In the genomic region with DNA sequence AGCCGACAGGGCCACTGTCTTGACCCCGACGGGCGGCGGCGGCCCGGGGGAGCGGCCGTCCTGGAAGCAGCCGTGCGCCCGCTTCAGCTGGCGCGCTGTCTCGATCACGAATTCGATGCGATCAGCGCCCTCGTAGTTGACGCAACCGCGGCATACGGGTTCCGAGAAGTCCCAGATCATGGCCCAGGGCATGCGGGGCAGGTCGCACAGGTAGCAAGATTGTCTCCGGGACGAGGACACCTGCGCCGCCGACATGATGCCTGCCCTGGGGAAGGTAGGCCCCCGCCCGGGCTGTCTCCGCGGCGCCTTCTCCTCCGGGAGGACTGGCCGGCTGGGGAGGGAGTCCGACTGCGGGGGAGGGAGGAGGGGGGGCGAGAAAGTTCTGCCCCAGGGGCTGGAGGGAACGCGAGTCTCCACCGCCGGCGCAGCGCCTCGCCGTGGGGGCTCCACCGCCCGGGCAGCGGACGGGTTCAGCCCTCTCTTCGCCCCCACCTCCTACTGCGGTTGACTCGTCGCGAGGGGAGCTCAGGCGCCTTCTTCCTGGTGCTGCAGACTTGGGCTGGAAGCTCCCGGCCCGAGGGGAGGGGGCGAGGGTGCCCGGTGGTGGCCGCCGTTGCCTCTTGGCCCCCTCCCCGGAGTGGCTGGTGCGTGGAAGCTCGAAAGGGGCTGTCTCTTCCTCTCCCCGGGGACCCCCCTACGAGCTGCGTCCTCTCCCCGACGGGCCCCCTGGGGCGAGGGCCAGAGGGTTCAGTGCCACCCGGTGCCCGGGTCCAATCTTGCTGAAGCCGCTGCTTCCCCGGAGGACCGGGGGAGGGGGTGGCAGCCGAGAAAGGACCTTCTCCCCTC, we compare ENCODE assay signal across 8 cellular contexts. TPM values are rescaled to one million over a fixed set of nuclear protein-coding genes. Genes with fewer than 3 reads are reported as not detected.
DNase-seq lines count a peak whose midpoint lies in the region; ATAC-seq and TF ChIP-seq lines count a peak whose summit lies in the region.

No MANE protein-coding gene starts in this region.

- H3K27ac ChIP-seq in OCI-LY1 (ENCODE audit: low read depth, low read length, poor library complexity, severe bottlenecking) (peak overlapping the region; percentile 95), upper lobe of left lung (peak overlapping the region; percentile 99 to 100 (median 100))

- peaks cover 54% of the 10 kb centered on the region for H3K4me1 ChIP-seq in OCI-LY1 (ENCODE audit: insufficient read depth, low read length, severe bottlenecking)
- peaks cover 68 to 80% (median 74%) of the 10 kb centered on the region in 4 donors for H3K4me1 ChIP-seq in upper lobe of left lung

- H3K36me3 ChIP-seq in OCI-LY1 (ENCODE audit: insufficient read depth, low read length) = peaks cover 35% of the 10 kb centered on the region
- peaks cover 0 to 21% (median 11%) of the 10 kb centered on the region in 4 donors for H3K36me3 ChIP-seq in upper lobe of left lung

- intact Hi-C loops in activated T-helper 2 cell treated with anti-CD3 and anti-CD28 coated beads, Interferon-gamma antibody, Interleukin-2, Interleukin-4, amounts not matched to agents 10 μg/mL and 5 μg/mL and 100 μg/mL, durations not matched to agents 14 hours and 24 hours and 36 hours (cut with micrococcal nuclease) = loop anchor here (1.0 to 5.0 kb wide), 3 partner anchors 13 to 275 kb away; no protein-coding TSS in a partner anchor

- H3K9me3 ChIP-seq in OCI-LY1 (ENCODE audit: low read length) (no peaks in the 10 kb centered on the region), upper lobe of left lung (no peaks in the 10 kb centered on the region)

- TF ChIP-seq CTCF in OCI-LY1 (IDR thresholded peaks at IDR 0.05; ENCODE audit: low read length) (no peak; the same call in 1 of the 2 replicates), fibroblast of the aortic adventitia (IDR thresholded peaks at IDR 0.05; ENCODE audit: insufficient read depth, low read length) (peak; percentile 28), neural crest cell (conservative IDR thresholded peaks at IDR 0.05) (peak; percentile 34), upper lobe of left lung (IDR thresholded peaks at IDR 0.05) (peak in 1 of 6 experiments; percentile 19)

- peak overlapping the region; percentile 89 for H3K4me3 Mint-ChIP-seq in activated T-helper 2 cell treated with anti-CD3 and anti-CD28 coated beads, Interferon-gamma antibody, Interleukin-2, Interleukin-4, amounts not matched to agents 10 μg/mL and 5 μg/mL and 100 μg/mL, durations not matched to agents 14 hours and 24 hours and 36 hours (ENCODE audit: low read depth)
- H3K4me3 Mint-ChIP-seq in neural crest cell = peak overlapping the region; percentile 78

- no peaks in the 10 kb centered on the region for H4K20me1 ChIP-seq in OCI-LY1 (ENCODE audit: insufficient read depth, low read length)

- H3K36me3 Mint-ChIP-seq in activated T-helper 2 cell treated with anti-CD3 and anti-CD28 coated beads, Interferon-gamma antibody, Interleukin-2, Interleukin-4, amounts not matched to agents 10 μg/mL and 5 μg/mL and 100 μg/mL, durations not matched to agents 14 hours and 24 hours and 36 hours (ENCODE audit: low read depth) = peaks cover 39% of the 10 kb centered on the region
- H3K36me3 Mint-ChIP-seq in neural crest cell (ENCODE audit: low read depth) = peaks cover 4% of the 10 kb centered on the region

- DNase-seq in Ammon's horn (ENCODE audit: low spot score) (peak; percentile 67), fibroblast of the aortic adventitia (ENCODE audit: low read depth) (peak; percentile 71), neural crest cell (ENCODE audit: low read depth, low spot score) (peak; percentile 41), upper lobe of left lung (peak; percentile 74 to 93)
- DNase-seq in activated T-helper 2 cell treated with anti-CD3 and anti-CD28 coated beads, Interferon-gamma antibody, Interleukin-2, Interleukin-4, amounts not matched to agents 10 μg/mL and 5 μg/mL and 100 μg/mL, durations not matched to agents 14 hours and 24 hours and 36 hours (ENCODE audit: low spot score) = peak; percentile 56

- TF ChIP-seq EP300 in upper lobe of left lung (IDR thresholded peaks at IDR 0.05) = peak in 1 of 4 donors; percentile 10

- TF ChIP-seq POLR2A in upper lobe of left lung (IDR thresholded peaks at IDR 0.05) = peak in 1 of 4 donors; percentile 50

- no peaks in the 10 kb centered on the region for H3K9me2 ChIP-seq in OCI-LY1 (ENCODE audit: low read depth, low read length)

- H3K27ac Mint-ChIP-seq in activated T-helper 2 cell treated with anti-CD3 and anti-CD28 coated beads, Interferon-gamma antibody, Interleukin-2, Interleukin-4, amounts not matched to agents 10 μg/mL and 5 μg/mL and 100 μg/mL, durations not matched to agents 14 hours and 24 hours and 36 hours = peak overlapping the region; percentile 65
- H3K27ac Mint-ChIP-seq in neural crest cell (ENCODE audit: unreplicated experiment) = no peak overlapping the region

- no peaks in the 10 kb centered on the region for H3K27me3 ChIP-seq in OCI-LY1 (ENCODE audit: insufficient read depth, low read length)
- no peaks in the 10 kb centered on the region for H3K27me3 ChIP-seq in upper lobe of left lung

- H3K4me3 ChIP-seq in OCI-LY1 (ENCODE audit: low read depth, low read length, poor library complexity, severe bottlenecking) = peak overlapping the region; percentile 76
- H3K4me3 ChIP-seq in fibroblast of the aortic adventitia (ENCODE audit: low read depth, low read length) = peak overlapping the region; percentile 91
- H3K4me3 ChIP-seq in upper lobe of left lung = peak overlapping the region; percentile 77 to 92 (median 82)

- H3K27me3 Mint-ChIP-seq in activated T-helper 2 cell treated with anti-CD3 and anti-CD28 coated beads, Interferon-gamma antibody, Interleukin-2, Interleukin-4, amounts not matched to agents 10 μg/mL and 5 μg/mL and 100 μg/mL, durations not matched to agents 14 hours and 24 hours and 36 hours (ENCODE audit: low read depth) = no peaks in the 10 kb centered on the region
- no peaks in the 10 kb centered on the region for H3K27me3 Mint-ChIP-seq in neural crest cell (ENCODE audit: low read depth)

- H3K9ac ChIP-seq in OCI-LY1 (ENCODE audit: low read length) = peak overlapping the region; percentile 84

- no peaks in the 10 kb centered on the region for H3K79me2 ChIP-seq in OCI-LY1 (ENCODE audit: insufficient read depth, low read length)

- ATAC-seq in GM18868 (IDR thresholded peaks at IDR 0.05; ENCODE audit: unreplicated experiment) (peak; percentile 40), HG03066 (IDR thresholded peaks at IDR 0.05; ENCODE audit: low read depth, unreplicated experiment) (peak; percentile 44), upper lobe of left lung (ENCODE audit: low FRiP score in 2 of 2) (peak; percentile 51 to 57)

- H3F3A ChIP-seq in OCI-LY1 (ENCODE audit: insufficient read depth, low read length) = peaks cover 11% of the 10 kb centered on the region

- H3K9me3 Mint-ChIP-seq in activated T-helper 2 cell treated with anti-CD3 and anti-CD28 coated beads, Interferon-gamma antibody, Interleukin-2, Interleukin-4, amounts not matched to agents 10 μg/mL and 5 μg/mL and 100 μg/mL, durations not matched to agents 14 hours and 24 hours and 36 hours = no peaks in the 10 kb centered on the region
- no peaks in the 10 kb centered on the region for H3K9me3 Mint-ChIP-seq in neural crest cell

- H3K4me2 ChIP-seq in OCI-LY1 (ENCODE audit: low read length) = peak overlapping the region; percentile 74

- WGBS in upper lobe of left lung, 2 donors = 0% methylated on average over 4 of the region's 81 CpGs

- no peak overlapping the region for H2AFZ ChIP-seq in OCI-LY1 (ENCODE audit: low read length)

- peaks cover 55% of the 10 kb centered on the region for H3K4me1 Mint-ChIP-seq in activated T-helper 2 cell treated with anti-CD3 and anti-CD28 coated beads, Interferon-gamma antibody, Interleukin-2, Interleukin-4, amounts not matched to agents 10 μg/mL and 5 μg/mL and 100 μg/mL, durations not matched to agents 14 hours and 24 hours and 36 hours (ENCODE audit: low read depth)
- peaks cover 59% of the 10 kb centered on the region for H3K4me1 Mint-ChIP-seq in neural crest cell

RNA-seq across cellular contexts. Expression of a gene that starts 0.7 kb away (rescaled TPM):
- 34.8 and 35.8 TPM in 2 replicates for total RNA-seq in activated T-helper 2 cell treated with anti-CD3 and anti-CD28 coated beads, Interferon-gamma antibody, Interleukin-2, Interleukin-4, amounts not matched to agents 10 μg/mL and 5 μg/mL and 100 μg/mL, durations not matched to agents 14 hours and 24 hours and 36 hours
- total RNA-seq in fibroblast of the aortic adventitia (ENCODE audit: low replicate concordance) (21.6 and 25.8 TPM in 2 replicates), neural crest cell (42.6 and 43.6 TPM in 2 replicates), upper lobe of left lung (100 to 1,000 TPM in 1 of 6 donors, 10 to 100 TPM in 5; 44.0 to 111 (median 49.6) TPM)

Comparison
In these comparisons a context has a peak if more than half of its experiments do, and no peak if none do; other contexts are left out.
1. Peak in every context shown above with its lines: DNase-seq, ATAC-seq, H3K4me3 ChIP-seq and H3K27ac ChIP-seq.